In the genomic region with DNA sequence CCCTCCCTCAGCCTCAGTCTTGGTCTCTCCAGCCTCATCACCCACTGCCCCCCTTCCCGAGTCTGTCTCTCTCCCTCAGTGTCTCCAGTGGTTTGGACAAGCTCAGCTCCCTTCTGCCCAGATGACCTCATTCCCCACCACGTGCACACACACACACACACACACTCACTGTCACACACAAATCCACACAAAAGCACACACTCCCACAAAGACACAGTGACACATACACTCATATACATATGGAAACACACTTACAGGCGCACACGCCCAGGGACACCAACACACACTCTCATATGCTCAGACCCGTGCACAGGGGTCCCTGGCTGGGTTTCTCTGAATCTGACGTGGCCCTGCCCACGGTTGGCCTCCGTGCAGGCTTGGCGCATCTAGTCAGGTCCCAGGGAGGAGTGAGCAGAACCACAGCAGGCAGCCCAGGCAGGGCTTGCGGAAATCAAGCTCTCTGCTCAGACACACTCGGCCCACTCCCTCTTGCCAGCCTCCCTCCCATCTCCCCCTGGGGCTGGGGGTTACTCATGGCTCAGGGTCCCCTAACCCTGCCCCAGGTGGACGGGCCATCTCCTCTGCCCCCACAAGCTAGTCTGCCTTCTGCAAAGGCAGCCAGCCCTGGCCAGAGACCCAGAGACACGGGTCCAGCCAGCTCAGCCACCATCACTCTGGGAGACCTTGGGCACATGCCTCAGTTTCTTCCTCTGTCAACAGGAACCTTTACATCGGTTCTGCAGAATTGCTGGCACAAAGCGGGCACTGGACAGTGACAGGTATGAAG, we compare ENCODE assay signal across 12 cellular contexts. TPM values are rescaled to one million over a fixed set of nuclear protein-coding genes. Genes with fewer than 3 reads are reported as not detected.
DNase-seq lines count a peak whose midpoint lies in the region; ATAC-seq and TF ChIP-seq lines count a peak whose summit lies in the region.
"Had no signal": no experiment of that assay in that cellular context is flagged by ENCODE, and none has a peak within 500 bp of the region (broad histone marks: within the 10 kb centered on the region; RNA-seq: fewer than 3 reads in every experiment).

No MANE protein-coding gene starts in this region.

- H3K4me3 ChIP-seq in MG63 (no peak overlapping the region), fibroblast of pulmonary artery (replicated peaks; ENCODE audit: low read depth, low read length) (no peak overlapping the region)
- H3K4me3 ChIP-seq: BLaER1 had no signal

- peaks cover 15% of the 10 kb centered on the region for H3K36me3 Mint-ChIP-seq in natural killer cell treated with Interleukin-12 subunit alpha and Interleukin-12 subunit beta and Interleukin-15 and Interleukin-18, amount 100 ng/mL, for 72 hours

- no peaks in the 10 kb centered on the region for H3K27me3 ChIP-seq in MG63

- DNase-seq in AG08396 (ENCODE audit: low spot score) (peak; percentile 82), MG63 (peak; percentile 43), fibroblast of pulmonary artery (ENCODE audit: low read depth) (peak; percentile 74), globus pallidus (ENCODE audit: low spot score) (no peak), NCI-H1436 treated with DMSO at 0.1 percent for 48 hours (lab: John Stamatoyannopoulos, UW) (no peak), amniotic stem cell (lab: John Stamatoyannopoulos, UW) (no peak), GM10266 (ENCODE audit: extremely low spot score) (no peak)
- DNase-seq in natural killer cell treated with Interleukin-12 subunit alpha and Interleukin-12 subunit beta and Interleukin-15 and Interleukin-18, amount 100 ng/mL, for 72 hours (ENCODE audit: low spot score): peak; percentile 20
- DNase-seq: amygdala, NCI-H2171 treated with DMSO at 0.1 percent for 48 hours had no signal

- H3K36me3 ChIP-seq in MG63: no peaks in the 10 kb centered on the region
- H3K36me3 ChIP-seq: BLaER1 had no signal

- H3K27ac Mint-ChIP-seq in natural killer cell treated with Interleukin-12 subunit alpha and Interleukin-12 subunit beta and Interleukin-15 and Interleukin-18, amount 100 ng/mL, for 72 hours: no peak overlapping the region

- peaks cover 7% of the 10 kb centered on the region for H3K9me3 ChIP-seq in MG63

- TF ChIP-seq CTCF in fibroblast of pulmonary artery (IDR thresholded peaks at IDR 0.05; ENCODE audit: low read length, missing control alignments): no peak
- no peak for TF ChIP-seq CTCF in GM10266 (IDR thresholded peaks at IDR 0.05; ENCODE audit: control insufficient read depth, insufficient read depth, low read depth, missing control alignments)

- H3K9me3 Mint-ChIP-seq in natural killer cell treated with Interleukin-12 subunit alpha and Interleukin-12 subunit beta and Interleukin-15 and Interleukin-18, amount 100 ng/mL, for 72 hours: no peaks in the 10 kb centered on the region

- H3K4me1 Mint-ChIP-seq in natural killer cell treated with Interleukin-12 subunit alpha and Interleukin-12 subunit beta and Interleukin-15 and Interleukin-18, amount 100 ng/mL, for 72 hours (ENCODE audit: low read depth in 2 of 2): peaks cover 5 to 6% of the 10 kb centered on the region in 2 donors

- peaks cover 24 to 32% of the 10 kb centered on the region in 2 donors for H3K27me3 Mint-ChIP-seq in natural killer cell treated with Interleukin-12 subunit alpha and Interleukin-12 subunit beta and Interleukin-15 and Interleukin-18, amount 100 ng/mL, for 72 hours

- H3K4me3 Mint-ChIP-seq in natural killer cell treated with Interleukin-12 subunit alpha and Interleukin-12 subunit beta and Interleukin-15 and Interleukin-18, amount 100 ng/mL, for 72 hours: no peak overlapping the region

- ATAC-seq in natural killer cell treated with Interleukin-12 subunit alpha and Interleukin-12 subunit beta and Interleukin-15 and Interleukin-18, amount 100 ng/mL, for 72 hours: peak in 1 of 2 donors; percentile 53

RNA-seq across cellular contexts. Expression of a gene that starts 38.5 kb away (rescaled TPM):
- 0.15 and 2.1 TPM in 2 replicates for total RNA-seq in MG63 (2014; rRNA removed; shearing (Covaris generic); ENCODE audit: low replicate concordance)
- not detected for total RNA-seq in natural killer cell treated with Interleukin-12 subunit alpha and Interleukin-12 subunit beta and Interleukin-15 and Interleukin-18, amount 100 ng/mL, for 72 hours
- total RNA-seq: liver had no signal

RNA-seq across cellular contexts. Expression of a gene that starts 43.9 kb away (rescaled TPM):
- 68.4 and 80.5 TPM in 2 replicates for total RNA-seq in MG63 (2014; rRNA removed; shearing (Covaris generic); ENCODE audit: low replicate concordance)
- total RNA-seq in natural killer cell treated with Interleukin-12 subunit alpha and Interleukin-12 subunit beta and Interleukin-15 and Interleukin-18, amount 100 ng/mL, for 72 hours: not detected

Comparison
In these comparisons a context has a peak if more than half of its experiments do, and no peak if none do; other contexts are left out.
1. DNase-seq: peak in AG08396 (single experiment), MG63 (single experiment), fibroblast of pulmonary artery (single experiment) and natural killer cell treated with Interleukin-12 subunit alpha and Interleukin-12 subunit beta and Interleukin-15 and Interleukin-18, amount 100 ng/mL, for 72 hours (single experiment); none in globus pallidus (single experiment), NCI-H1436 treated with DMSO at 0.1 percent for 48 hours (single experiment), amniotic stem cell (single experiment) and GM10266 (single experiment).
2. RNA of a gene that starts 43.9 kb away (total RNA-seq): 68.4 to 80.5 TPM in MG63; not detected in natural killer cell treated with Interleukin-12 subunit alpha and Interleukin-12 subunit beta and Interleukin-15 and Interleukin-18, amount 100 ng/mL, for 72 hours; every median in the first group is over 10 times any median in the second.